ENCODE assay signal across 26 cellular contexts in the genomic region with DNA sequence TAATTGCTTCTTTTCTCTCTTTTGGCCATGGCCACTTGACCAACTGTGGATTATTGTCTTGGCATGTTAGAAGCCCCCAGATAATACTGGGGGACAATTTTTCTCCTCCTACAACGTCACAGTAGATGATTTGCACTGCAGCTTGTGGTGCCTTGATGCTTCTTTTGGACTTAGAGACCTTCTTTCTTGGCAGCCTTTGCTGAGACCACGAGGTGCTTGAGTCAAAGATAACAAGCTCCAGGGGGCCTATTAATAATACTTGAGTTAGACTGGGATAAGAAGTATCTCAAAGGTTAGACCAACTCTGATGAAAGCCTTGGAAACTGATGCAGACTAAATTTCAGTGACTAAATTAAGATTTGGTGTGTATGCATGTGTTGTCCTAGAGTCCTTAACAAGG. TPM values are rescaled to one million over a fixed set of nuclear protein-coding genes. Genes with fewer than 3 reads are reported as not detected.
DNase-seq lines count a peak whose midpoint lies in the region; ATAC-seq, FAIRE-seq and TF ChIP-seq lines count a peak whose summit lies in the region.
"Had no signal": no experiment of that assay in that cellular context is flagged by ENCODE, and none has a peak within 500 bp of the region (broad histone marks: within the 10 kb centered on the region; RNA-seq: fewer than 3 reads in every experiment).

No MANE protein-coding gene starts in this region.

- no peak for TF ChIP-seq RAD21 in A549 (conservative IDR thresholded peaks at IDR 0.05 in 1 of 2, IDR thresholded peaks at IDR 0.05 in 1 of 2)

- no peaks in the 10 kb centered on the region for H3K36me3 Mint-ChIP-seq in astrocyte (ENCODE audit: low read depth, unreplicated experiment)
- peaks cover 9 to 10% of the 10 kb centered on the region in 2 donors for H3K36me3 Mint-ChIP-seq in CD4-positive, alpha-beta memory T cell

- H3K36me3 ChIP-seq in astrocyte (ENCODE audit: insufficient read depth, low read length), result no peaks in the 10 kb centered on the region
- H3K36me3 ChIP-seq in CD4-positive, alpha-beta memory T cell (ENCODE audit: insufficient read depth, low read length), result no peaks in the 10 kb centered on the region
- H3K36me3 ChIP-seq: BLaER1, left lung, sigmoid colon had no signal

- CTCF ChIA-PET in A549 (lab: Yijun Ruan, JAX), result no interaction called here
- CTCF ChIA-PET in CD4-positive, alpha-beta memory T cell (lab: Charles Lee; ENCODE audit: partially characterized antibody), result interaction anchor here (1.1 to 1.2 kb wide), 2 partner anchors 10 to 368 kb away, joined by 3 to 4 read pairs; partner anchors contain the start of gene UBE2T

- H3K4me3 ChIP-seq in A549 (no peak overlapping the region), astrocyte (ENCODE audit: insufficient read depth, low read depth, low read length) (no peak overlapping the region)
- no peak overlapping the region for H3K4me3 ChIP-seq in CD4-positive, alpha-beta memory T cell (ENCODE audit: low read length in 2 of 2)
- H3K4me3 ChIP-seq: BLaER1, GM23248, left lung, sigmoid colon, SJSA1 had no signal

- TF ChIP-seq CTCF in A549 (IDR thresholded peaks at IDR 0.05) (no peak), astrocyte (IDR thresholded peaks at IDR 0.05; ENCODE audit: insufficient read depth, low read depth, low read length) (no peak)

- H3K9me3 ChIP-seq in A549 (no peaks in the 10 kb centered on the region), astrocyte (ENCODE audit: insufficient read depth, low read depth, low read length) (no peaks in the 10 kb centered on the region)
- no peaks in the 10 kb centered on the region for H3K9me3 ChIP-seq in CD4-positive, alpha-beta memory T cell (ENCODE audit: control insufficient read depth in 1 of 2, low read length in 2 of 2)
- H3K9me3 ChIP-seq: BLaER1, left lung, sigmoid colon, SJSA1 had no signal

- TF ChIP-seq POLR2A in A549 (IDR thresholded peaks at IDR 0.05; ENCODE audit: low read length), result no peak

- H3K4me1 ChIP-seq in A549 (peaks cover 50% of the 10 kb centered on the region), astrocyte (ENCODE audit: insufficient read depth, low read length) (peaks cover 6% of the 10 kb centered on the region)
- peaks cover 25% of the 10 kb centered on the region for H3K4me1 ChIP-seq in CD4-positive, alpha-beta memory T cell (ENCODE audit: insufficient read depth, low read length)

- peaks cover 41% of the 10 kb centered on the region for H4K20me1 ChIP-seq in astrocyte (ENCODE audit: insufficient read depth, low read length)
- H4K20me1 ChIP-seq: BLaER1 had no signal

- 41% methylated on average over 2 of the region's 2 CpGs for whole genome bisulfite sequencing in A549 (ENCODE audit: missing lambda C conversion rate)

- intact Hi-C loops in CD4-positive, alpha-beta memory T cell (cut with micrococcal nuclease), result no loop called here

- DNase-seq in A549 (ENCODE audit: low read depth in 1 of 2, low spot score in 1 of 2) (no peak), DMS79 treated with DMSO at 0.1 percent for 48 hours (lab: John Stamatoyannopoulos, UW) (peak; percentile 76), astrocyte (ENCODE audit: low read depth) (peak; percentile 36), myocyte (ENCODE audit: low read depth) (peak; percentile 28), NCI-H2029 (lab: John Stamatoyannopoulos, UW) (no peak), NCI-H2171 treated with DMSO at 0.1 percent for 48 hours (lab: John Stamatoyannopoulos, UW) (no peak)
- no peak for DNase-seq in CD4-positive, alpha-beta memory T cell
- DNase-seq: activated CD4-positive, alpha-beta T cell treated with anti-CD3 and anti-CD28 coated beads for 4 hours; activated CD8-positive, alpha-beta T cell treated with anti-CD3 and anti-CD28 coated beads, Interleukin-2, amount 10 ng/mL, durations not matched to agents 7 days and 5 days; activated naive CD4-positive, alpha-beta T cell treated with anti-CD3 and anti-CD28 coated beads for 36 hours; DMS53; GDM1; GM23248; left lung; MV-4-11; NCI-H1436 treated with DMSO at 0.1 percent for 48 hours; sigmoid colon; stimulated activated CD4-positive, alpha-beta T cell treated with anti-CD3 and anti-CD28 coated beads, Interleukin-4, amount 100 ng/mL, for 24 hours; T1000; trophoblast cell had no signal

- peaks cover 65% of the 10 kb centered on the region for H3K79me2 ChIP-seq in astrocyte (ENCODE audit: insufficient read depth, low read length)

- FAIRE-seq in A549 (lab: Jason Lieb, UNC), result no peak
- no peak for FAIRE-seq in astrocyte (lab: Jason Lieb, UNC)
- FAIRE-seq: islet of Langerhans had no signal

- H3K27me3 Mint-ChIP-seq in astrocyte (ENCODE audit: low read depth, unreplicated experiment), result no peaks in the 10 kb centered on the region
- no peaks in the 10 kb centered on the region for H3K27me3 Mint-ChIP-seq in CD4-positive, alpha-beta memory T cell

- H3K9ac ChIP-seq in astrocyte (ENCODE audit: low read length), result no peak overlapping the region
- H3K9ac ChIP-seq: BLaER1, GM23248 had no signal

- no peaks in the 10 kb centered on the region for H3K27me3 ChIP-seq in astrocyte (ENCODE audit: insufficient read depth, low read length)
- H3K27me3 ChIP-seq in CD4-positive, alpha-beta memory T cell (ENCODE audit: insufficient read depth, low read length), result no peaks in the 10 kb centered on the region
- H3K27me3 ChIP-seq: BLaER1, left lung, sigmoid colon, SJSA1 had no signal

- H3K4me2 ChIP-seq in A549 (peak overlapping the region; percentile 49), astrocyte (ENCODE audit: low read length) (no peak overlapping the region)
- H3K4me2 ChIP-seq: BLaER1 had no signal

- ATAC-seq in A549 (no peak), GM18909 (IDR thresholded peaks at IDR 0.05; ENCODE audit: poor library complexity, unreplicated experiment) (no peak)
- ATAC-seq: activated CD8-positive, alpha-beta T cell treated with anti-CD3 and anti-CD28 coated beads, Interleukin-2, amount 10 ng/mL, durations not matched to agents 7 days and 5 days; left lung had no signal

- no peak overlapping the region for H3K4me3 Mint-ChIP-seq in astrocyte (ENCODE audit: unreplicated experiment)
- no peak overlapping the region for H3K4me3 Mint-ChIP-seq in CD4-positive, alpha-beta memory T cell
- H3K4me3 Mint-ChIP-seq: activated CD8-positive, alpha-beta T cell treated with anti-CD3 and anti-CD28 coated beads, Interleukin-2, amount 10 ng/mL, durations not matched to agents 7 days and 5 days; activated naive CD4-positive, alpha-beta T cell treated with anti-CD3 and anti-CD28 coated beads for 36 hours had no signal

- H2AFZ ChIP-seq in astrocyte (ENCODE audit: low read depth, low read length), result no peak overlapping the region
- H2AFZ ChIP-seq: GM23248 had no signal

- no peak for TF ChIP-seq EP300 in A549 (IDR thresholded peaks at IDR 0.05)

- POLR2A ChIA-PET in A549 (lab: Yijun Ruan, JAX), result no interaction called here
- POLR2A ChIA-PET in CD4-positive, alpha-beta memory T cell (lab: Charles Lee; ENCODE audit: partially characterized antibody), result no interaction called here

- no peak overlapping the region for H3K27ac Mint-ChIP-seq in astrocyte (ENCODE audit: unreplicated experiment)
- no peak overlapping the region for H3K27ac Mint-ChIP-seq in CD4-positive, alpha-beta memory T cell
- H3K27ac Mint-ChIP-seq: activated CD8-positive, alpha-beta T cell treated with anti-CD3 and anti-CD28 coated beads, Interleukin-2, amount 10 ng/mL, durations not matched to agents 7 days and 5 days; activated naive CD4-positive, alpha-beta T cell treated with anti-CD3 and anti-CD28 coated beads for 36 hours had no signal

- H3K27ac ChIP-seq in A549 (peak overlapping the region in 1 of 2 experiments; percentile 16; a peak in 2 of 6 replicates), astrocyte (ENCODE audit: low read depth, low read length) (no peak overlapping the region)
- H3K27ac ChIP-seq in CD4-positive, alpha-beta memory T cell (ENCODE audit: low read depth, low read length), result no peak overlapping the region
- H3K27ac ChIP-seq: BLaER1, GM23248, HL-60, left lung, sigmoid colon, SJSA1, VCaP had no signal

- H3K4me1 Mint-ChIP-seq in astrocyte (ENCODE audit: low read depth, unreplicated experiment), result peaks cover 5% of the 10 kb centered on the region
- peaks cover 18 to 47% (median 30%) of the 10 kb centered on the region in 4 donors for H3K4me1 Mint-ChIP-seq in CD4-positive, alpha-beta memory T cell

- no peaks in the 10 kb centered on the region for H3K9me3 Mint-ChIP-seq in astrocyte (ENCODE audit: unreplicated experiment)
- no peaks in the 10 kb centered on the region for H3K9me3 Mint-ChIP-seq in CD4-positive, alpha-beta memory T cell
- H3K9me3 Mint-ChIP-seq: activated naive CD4-positive, alpha-beta T cell treated with anti-CD3 and anti-CD28 coated beads for 36 hours had no signal

TF ChIP-seq in A549, 52 proteins besides CTCF, POLR2A, EP300 and RAD21 (continues in another document):
- no peak for TF ChIP-seq ZFP36 (IDR thresholded peaks at IDR 0.05; ENCODE audit: borderline replicate concordance, partially characterized antibody)
- TF ChIP-seq, protein P1, sequence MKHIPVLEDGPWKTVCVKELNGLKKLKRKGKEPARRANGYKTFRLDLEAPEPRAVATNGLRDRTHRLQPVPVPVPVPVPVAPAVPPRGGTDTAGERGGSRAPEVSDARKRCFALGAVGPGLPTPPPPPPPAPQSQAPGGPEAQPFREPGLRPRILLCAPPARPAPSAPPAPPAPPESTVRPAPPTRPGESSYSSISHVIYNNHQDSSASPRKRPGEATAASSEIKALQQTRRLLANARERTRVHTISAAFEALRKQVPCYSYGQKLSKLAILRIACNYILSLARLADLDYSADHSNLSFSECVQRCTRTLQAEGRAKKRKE (CRISPR knock-in tag; IDR thresholded peaks at IDR 0.05; ENCODE audit: low read depth), result no peak

RNA-seq across cellular contexts. Expression of gene PPP1R12B, which starts 3.2 kb away (rescaled TPM):
- polyA plus RNA-seq in A549 (2011; rRNA removed) (12.1 and 14.8 TPM in 2 replicates), A549 (2017; fragmentation: RNase III; extraction: RNeasy Plus Mini Kit Qiagen cat#74134 plus additional on column Dnase treatment) (2.7 to 3.6 TPM (median 3.3 TPM) in 3 replicates)
- polyA plus RNA-seq in A549 (2012; cell fraction: cytosol; rRNA removed), result 1.8 and 2.3 TPM in 2 replicates
- 3.0 and 8.6 TPM in 2 replicates for polyA plus RNA-seq in A549 (2012; cell fraction: nucleus; rRNA removed)
- 80.3 and 99.2 TPM in 2 replicates for polyA minus RNA-seq in A549 (2011; rRNA and poly(A)+ RNA removed)
- total RNA-seq in astrocyte (9.8 and 12.2 TPM in 2 replicates), myocyte (72.2 and 81.0 TPM in 2 replicates)
- polyA plus RNA-seq in myocyte (2012), result 11.0 TPM
- total RNA-seq in CD4-positive, alpha-beta memory T cell, result 10 to 100 TPM; 28.2 to 33.7 TPM
- polyA plus RNA-seq in CD4-positive, alpha-beta memory T cell, result 1 to 10 TPM; 1.9 to 5.9 TPM

RNA-seq across cellular contexts. Expression of gene UBE2T, which starts 10.0 kb away (rescaled TPM):
- polyA plus RNA-seq in A549 (2011; rRNA removed) (166 and 188 TPM in 2 replicates), A549 (2017; fragmentation: RNase III; extraction: RNeasy Plus Mini Kit Qiagen cat#74134 plus additional on column Dnase treatment) (75.3 to 83.2 TPM (median 79.5 TPM) in 3 replicates)
- polyA plus RNA-seq in A549 (2012; cell fraction: cytosol; rRNA removed), result 146 and 153 TPM in 2 replicates
- polyA plus RNA-seq in A549 (2012; cell fraction: nucleus; rRNA removed), result 54.6 and 97.2 TPM in 2 replicates
- 63.6 and 74.7 TPM in 2 replicates for polyA minus RNA-seq in A549 (2011; rRNA and poly(A)+ RNA removed)
- total RNA-seq in astrocyte (7.9 and 10.7 TPM in 2 replicates), myocyte (22.5 and 41.7 TPM in 2 replicates)
- 17.3 TPM for polyA plus RNA-seq in myocyte (2012)
- total RNA-seq in CD4-positive, alpha-beta memory T cell, result 1 to 10 TPM; 3.9 to 4.2 TPM
- 1 to 10 TPM; 6.8 to 7.1 TPM for polyA plus RNA-seq in CD4-positive, alpha-beta memory T cell

Comparison
In these comparisons a context has a peak if more than half of its experiments do, and no peak if none do; other contexts are left out.
1. DNase-seq: peak in DMS79 treated with DMSO at 0.1 percent for 48 hours (single experiment), astrocyte (single experiment) and myocyte (single experiment); none in A549 (0 of 2), NCI-H2029 (single experiment), CD4-positive, alpha-beta memory T cell (0 of 5) and NCI-H2171 treated with DMSO at 0.1 percent for 48 hours (single experiment).